ENCODE assay signal across 12 cellular contexts in the genomic region with DNA sequence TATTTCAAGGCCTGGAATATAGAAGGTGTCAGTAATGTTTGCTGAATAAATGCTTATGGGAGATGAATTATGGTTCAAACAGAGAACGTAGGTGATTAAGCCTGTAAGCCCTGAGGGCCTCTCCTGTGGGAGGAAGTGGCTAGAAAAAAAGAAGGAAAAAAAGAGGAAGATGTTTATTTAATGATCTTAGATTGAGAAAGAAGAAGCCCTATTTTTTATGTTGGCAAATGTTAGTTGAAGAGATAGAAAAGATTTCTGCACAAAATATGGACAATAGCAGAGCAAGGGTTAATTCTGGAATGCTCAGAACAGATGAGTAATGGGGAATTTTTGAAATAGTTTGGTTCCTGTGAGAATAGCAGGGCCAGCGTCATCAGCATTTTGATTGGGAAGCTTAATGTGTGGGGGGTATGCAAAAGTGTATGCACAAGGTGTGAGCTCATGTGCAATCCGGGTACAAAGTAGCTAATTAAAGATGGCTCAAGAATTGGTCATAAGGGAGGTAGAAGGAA.
DNase-seq lines count a peak whose midpoint lies in the region; ATAC-seq and TF ChIP-seq lines count a peak whose summit lies in the region.
"Had no signal": no experiment of that assay in that cellular context is flagged by ENCODE, and none has a peak within 500 bp of the region (broad histone marks: within the 10 kb centered on the region; RNA-seq: fewer than 3 reads in every experiment).

No MANE protein-coding gene starts in this region.

- H3K27me3 ChIP-seq in SJCRH30 (no peaks in the 10 kb centered on the region), fibroblast of lung (ENCODE audit: control insufficient read depth, insufficient read depth, low read length) (no peaks in the 10 kb centered on the region)

- H3K27ac ChIP-seq in SJCRH30 (peak overlapping the region; percentile 43), fibroblast of lung (ENCODE audit: insufficient read depth, low read length) (peak overlapping the region; percentile 74)
- H3K27ac ChIP-seq: 22Rv1, neutrophil had no signal

- no peak overlapping the region for H3K9ac ChIP-seq in fibroblast of lung (ENCODE audit: insufficient read depth, low read length)

- H3K4me3 ChIP-seq in SJCRH30 = no peak overlapping the region
- H3K4me3 ChIP-seq in fibroblast of lung (replicated peaks in 1 of 4; ENCODE audit: control extremely low read depth in 1 of 4, insufficient read depth in 1 of 4, low read depth in 3 of 4, low read length in 4 of 4) = no peak overlapping the region

- no peak for TF ChIP-seq CTCF in fibroblast of lung (conservative IDR thresholded peaks at IDR 0.05 in 1 of 2, IDR thresholded peaks at IDR 0.05 in 1 of 2; ENCODE audit: low read depth in 1 of 2, low read length in 2 of 2)

- no peak for ATAC-seq in GM19452 (IDR thresholded peaks at IDR 0.05; ENCODE audit: unreplicated experiment)

- H4K20me1 ChIP-seq in fibroblast of lung (ENCODE audit: control insufficient read depth, extremely low read depth, insufficient read depth, low read length) = no peaks in the 10 kb centered on the region

- H2AFZ ChIP-seq in fibroblast of lung (ENCODE audit: low read length) = no peak overlapping the region

- H3K4me1 ChIP-seq in SJCRH30 (peaks cover 34% of the 10 kb centered on the region), fibroblast of lung (ENCODE audit: control insufficient read depth, extremely low read depth, insufficient read depth, low read length) (peaks cover 46% of the 10 kb centered on the region)

- H3K9me3 ChIP-seq in SJCRH30 (replicated peaks) (no peaks in the 10 kb centered on the region), fibroblast of lung (ENCODE audit: control insufficient read depth, insufficient read depth, low read depth, low read length) (no peaks in the 10 kb centered on the region)
- H3K9me3 ChIP-seq: neutrophil had no signal

- peaks cover 5% of the 10 kb centered on the region; the same call in 1 of the 2 replicates for H3K36me3 ChIP-seq in SJCRH30
- peaks cover 6% of the 10 kb centered on the region for H3K36me3 ChIP-seq in fibroblast of lung (ENCODE audit: control insufficient read depth, insufficient read depth, low read length)
- H3K36me3 ChIP-seq: neutrophil had no signal

- H3K4me2 ChIP-seq in fibroblast of lung (ENCODE audit: extremely low read depth, insufficient read depth, low read length) = peak overlapping the region; percentile 16

- DNase-seq in NCI-H1417 (lab: John Stamatoyannopoulos, UW) (peak in 2 of 3 experiments; percentile 52 to 81), NCI-H1417 treated with DMSO at 0.1 percent for 48 hours (lab: John Stamatoyannopoulos, UW) (no peak), SJCRH30 (peak; percentile 27 to 32), fibroblast of lung (ENCODE audit: low read depth in 2 of 2) (peak; percentile 56 to 95), stromal cell of bone marrow (ENCODE audit: low read depth) (peak; percentile 43)
- no peak for DNase-seq in stimulated activated CD4-positive, alpha-beta T cell treated with anti-CD3 and anti-CD28 coated beads, Interleukin-2, amount 100 ng/mL, for 24 hours
- DNase-seq in activated CD8-positive, alpha-beta memory T cell treated with anti-CD3 and anti-CD28 coated beads, Interleukin-2, amount 50 U/mL, for 4 hours = no peak
- DNase-seq: activated CD4-positive, alpha-beta T cell treated with anti-CD3 and anti-CD28 coated beads, Interleukin-2, amount 10 ng/mL, durations not matched to agents 24 days and 14 days; activated naive CD8-positive, alpha-beta T cell treated with anti-CD3 and anti-CD28 coated beads, Interleukin-2, amount 50 U/mL, for 24 hours had no signal

- H3K79me2 ChIP-seq in fibroblast of lung (ENCODE audit: control insufficient read depth, insufficient read depth, low read length) = peaks cover 97% of the 10 kb centered on the region

Comparison
In these comparisons a context has a peak if more than half of its experiments do, and no peak if none do; other contexts are left out.
1. DNase-seq: peak in NCI-H1417 (2 of 3), SJCRH30 (2 of 2), fibroblast of lung (2 of 2) and stromal cell of bone marrow (single experiment); none in NCI-H1417 treated with DMSO at 0.1 percent for 48 hours (single experiment), stimulated activated CD4-positive, alpha-beta T cell treated with anti-CD3 and anti-CD28 coated beads, Interleukin-2, amount 100 ng/mL, for 24 hours (0 of 2) and activated CD8-positive, alpha-beta memory T cell treated with anti-CD3 and anti-CD28 coated beads, Interleukin-2, amount 50 U/mL, for 4 hours (single experiment).